ENCODE assay signal across 1 cellular context in genomic region chr19:1947651-1948209, GRCh38.
TF ChIP-seq lines count a peak whose summit lies in the region.

No MANE protein-coding gene starts in this region.

TF ChIP-seq in GM23338, 12 proteins besides CTCF, POLR2A, EP300 and RAD21:
- TF ChIP-seq EZH2 (IDR thresholded peaks at IDR 0.05; ENCODE audit: low read depth, unreplicated experiment) (no peak), JUNB (IDR thresholded peaks at IDR 0.05; ENCODE audit: unreplicated experiment) (no peak), STAT1 (IDR thresholded peaks at IDR 0.05; ENCODE audit: unreplicated experiment) (no peak), ZNF114 (CRISPR knock-in tag; IDR thresholded peaks at IDR 0.05) (no peak), NANOG (IDR thresholded peaks at IDR 0.05; ENCODE audit: borderline replicate concordance) (no peak), POLR2AphosphoS5 (IDR thresholded peaks at IDR 0.05; ENCODE audit: low read depth) (no peak)
TF ChIP-seq in GM23338: peak in this region for 0.
